ENCODE assay signal across 26 cellular contexts in the genomic region with DNA sequence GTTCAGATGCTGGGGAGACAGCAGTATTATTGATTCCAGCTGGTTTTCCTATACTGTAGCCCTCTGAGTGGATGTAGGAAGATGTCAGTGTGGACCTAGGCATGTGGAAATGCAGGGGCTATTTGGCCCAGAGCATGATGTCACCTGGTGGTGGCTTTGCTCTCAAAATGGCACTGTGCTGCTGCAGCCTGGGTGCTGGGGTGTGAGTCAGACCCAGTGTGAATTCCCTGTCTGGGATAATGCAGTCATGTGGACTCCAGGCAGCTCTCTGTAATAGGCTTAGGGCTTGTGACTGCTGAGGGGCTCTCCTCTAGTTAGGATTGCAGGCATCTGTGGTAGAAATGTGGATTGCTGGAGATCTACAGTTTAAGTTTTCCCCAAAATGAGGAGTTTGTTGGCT.
"Had no signal": no experiment of that assay in that cellular context is flagged by ENCODE, and none has a peak within 500 bp of the region (broad histone marks: within the 10 kb centered on the region; RNA-seq: fewer than 3 reads in every experiment).

No MANE protein-coding gene starts in this region.

- H3K9ac ChIP-seq: parathyroid adenoma had no signal

- H3K36me3 ChIP-seq: gastroesophageal sphincter, right atrium auricular region, suprapubic skin, tibial artery, upper lobe of right lung had no signal

- H3K4me3 ChIP-seq: gastroesophageal sphincter, psoas muscle, right atrium auricular region, suprapubic skin, tibial artery, upper lobe of right lung had no signal

- H3K27me3 ChIP-seq: gastroesophageal sphincter, right atrium auricular region, suprapubic skin, tibial artery, upper lobe of right lung had no signal

- H3K27ac ChIP-seq: gastroesophageal sphincter, parathyroid adenoma, psoas muscle, right atrium auricular region, suprapubic skin, tibial artery, upper lobe of right lung had no signal

- H3K4me1 ChIP-seq: gastroesophageal sphincter, parathyroid adenoma, psoas muscle, right atrium auricular region, suprapubic skin, tibial artery, upper lobe of right lung had no signal

- ATAC-seq: activated T-cell treated with anti-CD3 and anti-CD28 coated beads, Interleukin-2, amount 50 U/mL, for 4 hours; effector memory CD8-positive, alpha-beta T cell; gastroesophageal sphincter; naive thymus-derived CD8-positive, alpha-beta T cell; psoas muscle; upper lobe of right lung; WTC11 had no signal

- H2AFZ ChIP-seq: parathyroid adenoma had no signal

- DNase-seq: activated CD4-positive, alpha-beta memory T cell treated with anti-CD3 and anti-CD28 coated beads, Interleukin-2, amount 10 ng/mL, durations not matched to agents 7 days and 5 days; activated CD4-positive, alpha-beta T cell treated with anti-CD3 and anti-CD28 coated beads for 1 hour; activated CD4-positive, alpha-beta T cell treated with anti-CD3 and anti-CD28 coated beads, Interleukin-2, amount 10 ng/mL, durations not matched to agents 7 days and 5 days; activated naive CD4-positive, alpha-beta T cell treated with anti-CD3 and anti-CD28 coated beads for 36 hours; activated naive CD8-positive, alpha-beta T cell treated with anti-CD3 and anti-CD28 coated beads, Interleukin-2, amount 10 ng/mL, durations not matched to agents 7 days and 5 days; activated T-cell treated with anti-CD3 and anti-CD28 coated beads, Interleukin-2, amount 50 U/mL, for 4 hours; cortex of kidney; effector memory CD8-positive, alpha-beta T cell; erythroblast; head of caudate nucleus; hippocampal formation; kidney; nucleus accumbens; psoas muscle; stimulated activated CD4-positive, alpha-beta T cell treated with anti-CD3 and anti-CD28 coated beads, Interleukin-15, amount 100 ng/mL, for 24 hours; stimulated activated CD4-positive, alpha-beta T cell treated with anti-CD3 and anti-CD28 coated beads, Interleukin-2, amount 100 ng/mL, for 24 hours; stimulated activated naive CD4-positive, alpha-beta T cell; T-helper 9 cell; tibial artery; upper lobe of right lung had no signal

- H3K9me3 ChIP-seq: gastroesophageal sphincter, psoas muscle, right atrium auricular region, suprapubic skin, tibial artery, upper lobe of right lung had no signal
